ENCODE assay signal across 18 cellular contexts in genomic region chr7:5774790-5775189, GRCh38. TPM values are rescaled to one million over a fixed set of nuclear protein-coding genes. Genes with fewer than 3 reads are reported as not detected.
DNase-seq lines count a peak whose midpoint lies in the region; ATAC-seq and TF ChIP-seq lines count a peak whose summit lies in the region.
"Had no signal": no experiment of that assay in that cellular context is flagged by ENCODE, and none has a peak within 500 bp of the region (broad histone marks: within the 10 kb centered on the region; RNA-seq: fewer than 3 reads in every experiment).

No MANE protein-coding gene starts in this region.

- H3K4me1 ChIP-seq in RWPE2 (ENCODE audit: insufficient read depth, poor library complexity, severe bottlenecking): peaks cover 6% of the 10 kb centered on the region

- peak overlapping the region in 5 of 6 donors; percentile 19 to 69 (median 25) for H3K27ac Mint-ChIP-seq in immature natural killer cell
- peak overlapping the region in 1 of 2 donors; percentile 19 for H3K27ac Mint-ChIP-seq in stimulated activated naive CD8-positive, alpha-beta T cell treated with anti-CD3 and anti-CD28 coated beads, Interleukin-15, amount 100 ng/mL, for 72 hours

- peaks cover 61 to 72% of the 10 kb centered on the region in 2 donors for H3K4me1 Mint-ChIP-seq in immature natural killer cell
- peaks cover 86% of the 10 kb centered on the region for H3K4me1 Mint-ChIP-seq in stimulated activated naive CD8-positive, alpha-beta T cell treated with anti-CD3 and anti-CD28 coated beads, Interleukin-15, amount 100 ng/mL, for 72 hours

- no peak for ATAC-seq in RWPE2 (ENCODE audit: low read depth)
- no peak for ATAC-seq in stimulated activated naive CD8-positive, alpha-beta T cell treated with anti-CD3 and anti-CD28 coated beads, Interleukin-15, amount 100 ng/mL, for 72 hours
- no peak for ATAC-seq in left ventricle myocardium superior

- intact Hi-C loops in left ventricle myocardium superior (cut with micrococcal nuclease): no loop called here

- no peaks in the 10 kb centered on the region for H3K9me3 Mint-ChIP-seq in immature natural killer cell
- no peaks in the 10 kb centered on the region for H3K9me3 Mint-ChIP-seq in stimulated activated naive CD8-positive, alpha-beta T cell treated with anti-CD3 and anti-CD28 coated beads, Interleukin-15, amount 100 ng/mL, for 72 hours

- H3K4me3 ChIP-seq in RWPE2 (ENCODE audit: severe bottlenecking): no peak overlapping the region
- H3K4me3 ChIP-seq: left ventricle myocardium inferior, spleen, testis had no signal

- peak overlapping the region; percentile 37 for H3K27ac ChIP-seq in RWPE2 (ENCODE audit: poor library complexity, severe bottlenecking)
- H3K27ac ChIP-seq: left ventricle myocardium inferior, testis had no signal

- no peak for TF ChIP-seq CTCF in RWPE2 (IDR thresholded peaks at IDR 0.05; ENCODE audit: poor library complexity, severe bottlenecking)

- H3K27me3 ChIP-seq in RWPE2 (ENCODE audit: insufficient read depth, poor library complexity, severe bottlenecking): no peaks in the 10 kb centered on the region
- H3K27me3 ChIP-seq: spleen, testis had no signal

- peaks cover 3 to 7% (median 4%) of the 10 kb centered on the region in 3 donors for H3K27me3 Mint-ChIP-seq in immature natural killer cell (ENCODE audit: low read depth in 3 of 3)
- H3K27me3 Mint-ChIP-seq in stimulated activated naive CD8-positive, alpha-beta T cell treated with anti-CD3 and anti-CD28 coated beads, Interleukin-15, amount 100 ng/mL, for 72 hours: no peaks in the 10 kb centered on the region

- H3K4me3 Mint-ChIP-seq in immature natural killer cell: no peak overlapping the region
- peak overlapping the region; percentile 7 to 62 for H3K4me3 Mint-ChIP-seq in stimulated activated naive CD8-positive, alpha-beta T cell treated with anti-CD3 and anti-CD28 coated beads, Interleukin-15, amount 100 ng/mL, for 72 hours

- H3K36me3 ChIP-seq in RWPE2 (ENCODE audit: low read depth): peaks cover 12% of the 10 kb centered on the region

- no peaks in the 10 kb centered on the region for H3K9me3 ChIP-seq in RWPE2 (ENCODE audit: severe bottlenecking)
- H3K9me3 ChIP-seq: left ventricle myocardium inferior, spleen, testis had no signal

- H3K36me3 Mint-ChIP-seq in immature natural killer cell: no peaks in the 10 kb centered on the region

- DNase-seq in stimulated activated CD4-positive, alpha-beta T cell treated with anti-CD3 and anti-CD28 coated beads, Interleukin-15, amount 100 ng/mL, for 48 hours (ENCODE audit: low read depth in 2 of 2): peak; percentile 11 to 44
- DNase-seq in stimulated activated CD4-positive, alpha-beta T cell treated with anti-CD3 and anti-CD28 coated beads, Interleukin-4, amount 100 ng/mL, for 4 hours: no peak
- DNase-seq in RWPE2 (ENCODE audit: low spot score) (no peak), immature natural killer cell (no peak), left ventricle myocardium superior (no peak), NCI-H146 treated with DMSO at 0.1 percent for 48 hours (lab: John Stamatoyannopoulos, UW; ENCODE audit: unreplicated experiment) (no peak), NCI-H748 (lab: John Stamatoyannopoulos, UW; ENCODE audit: unreplicated experiment) (no peak)
- no peak for DNase-seq in stimulated activated naive CD8-positive, alpha-beta T cell treated with anti-CD3 and anti-CD28 coated beads, Interleukin-15, amount 100 ng/mL, for 72 hours
- DNase-seq: amniotic stem cell, C1 segment of cervical spinal cord, cerebellar nuclear complex, Kasumi-1, left ventricle myocardium inferior, NCI-H146, NCI-H345, posterior cingulate gyrus, spleen, testis had no signal

RNA-seq across cellular contexts. Expression of gene RNF216, which starts 6.7 kb away (rescaled TPM):
- polyA plus RNA-seq in immature natural killer cell: 10 to 100 TPM in 2 of 3 donors, 1 to 10 TPM in 1; 4.8 to 35.7 (median 16.8) TPM
- 24.5 TPM for total RNA-seq in left ventricle myocardium superior

Comparison
In these comparisons a context has a peak if more than half of its experiments do, and no peak if none do; other contexts are left out.
1. DNase-seq: peak in stimulated activated CD4-positive, alpha-beta T cell treated with anti-CD3 and anti-CD28 coated beads, Interleukin-15, amount 100 ng/mL, for 48 hours (2 of 2); none in stimulated activated CD4-positive, alpha-beta T cell treated with anti-CD3 and anti-CD28 coated beads, Interleukin-4, amount 100 ng/mL, for 4 hours (0 of 2), RWPE2 (single experiment), immature natural killer cell (0 of 3), stimulated activated naive CD8-positive, alpha-beta T cell treated with anti-CD3 and anti-CD28 coated beads, Interleukin-15, amount 100 ng/mL, for 72 hours (0 of 2), left ventricle myocardium superior (single experiment), NCI-H146 treated with DMSO at 0.1 percent for 48 hours (single experiment) and NCI-H748 (single experiment).
2. H3K4me3 Mint-ChIP-seq: peak in stimulated activated naive CD8-positive, alpha-beta T cell treated with anti-CD3 and anti-CD28 coated beads, Interleukin-15, amount 100 ng/mL, for 72 hours (2 of 2); none in immature natural killer cell (0 of 5).